Comparison of ENCODE assay signal across 12 cellular contexts in genomic region chr22:25051073-25051472, GRCh38.
A peak's percentile ranks its signal among the peaks of the same experiment; 100 is the strongest.
DNase-seq lines count a peak whose midpoint lies in the region; ATAC-seq and TF ChIP-seq lines count a peak whose summit lies in the region.
"Had no signal": no experiment of that assay in that cellular context is flagged by ENCODE, and none has a peak within 500 bp of the region (broad histone marks: within the 10 kb centered on the region; RNA-seq: fewer than 3 reads in every experiment).

No MANE protein-coding gene starts in this region.

- no peak overlapping the region for H3K4me3 Mint-ChIP-seq in Calu3 (ENCODE audit: low read depth, unreplicated experiment)

- H3K9me3 Mint-ChIP-seq in Calu3 (ENCODE audit: low read depth, unreplicated experiment), result no peaks in the 10 kb centered on the region

- TF ChIP-seq CTCF in Calu3 (IDR thresholded peaks at IDR 0.05; ENCODE audit: unreplicated experiment), result peak; percentile 40
- TF ChIP-seq CTCF in astrocyte of the cerebellum (IDR thresholded peaks at IDR 0.05; ENCODE audit: low read depth, low read length, missing control alignments), result peak; percentile 35
- peak; percentile 55 for TF ChIP-seq CTCF in kidney epithelial cell (IDR thresholded peaks at IDR 0.05; ENCODE audit: insufficient read depth, low read length, poor library complexity, severe bottlenecking)
- no peak for TF ChIP-seq CTCF in ovary (IDR thresholded peaks at IDR 0.05)

- H3K36me3 ChIP-seq in kidney epithelial cell (ENCODE audit: control insufficient read depth, insufficient read depth, low read length) (no peaks in the 10 kb centered on the region), ovary (no peaks in the 10 kb centered on the region)
- H3K36me3 ChIP-seq: neutrophil had no signal

- in situ Hi-C loops in astrocyte of the cerebellum (cut with HindIII; ENCODE audit: low sequenced_read_pairs), result no loop called here

- ATAC-seq in HG03521 (IDR thresholded peaks at IDR 0.05; ENCODE audit: unreplicated experiment), result no peak
- no peak for ATAC-seq in GM19467 (IDR thresholded peaks at IDR 0.05; ENCODE audit: unreplicated experiment)

- no peaks in the 10 kb centered on the region for H3K27me3 ChIP-seq in kidney epithelial cell (ENCODE audit: control insufficient read depth, insufficient read depth, low read length)
- H3K27me3 ChIP-seq in ovary, result no peaks in the 10 kb centered on the region
- H3K27me3 ChIP-seq: neutrophil had no signal

- H3K4me1 ChIP-seq in ovary (ENCODE audit: insufficient read depth), result peaks cover 2% of the 10 kb centered on the region

- H3K27ac Mint-ChIP-seq in Calu3 (ENCODE audit: unreplicated experiment), result no peak overlapping the region

- no peaks in the 10 kb centered on the region for H3K9me3 ChIP-seq in ovary
- H3K9me3 ChIP-seq: neutrophil had no signal

- TF ChIP-seq POLR2A in ovary (IDR thresholded peaks at IDR 0.05), result no peak

- H3K4me1 Mint-ChIP-seq in Calu3 (ENCODE audit: low read depth, unreplicated experiment), result peaks cover 8% of the 10 kb centered on the region

- H3K27ac ChIP-seq in ovary, result no peak overlapping the region
- H3K27ac ChIP-seq: neutrophil had no signal

- intact Hi-C loops in Calu3 (cut with micrococcal nuclease; ENCODE audit: unreplicated experiment) (loop anchor here (10.0 kb wide), 1 partner anchor 56 kb away; no protein-coding TSS in a partner anchor), ovary (cut with DNase I) (loop anchor here in 1 of 4 donors (10.0 kb wide), 1 partner anchor 276 kb away; the partner anchor contains the start of gene PIWIL3)

- BruUV-seq in Calu3 (replicated peaks; lab: Mats Ljungman, UMichigan), result no TSS peak

- H3K4me3 ChIP-seq in astrocyte of the cerebellum (ENCODE audit: low read depth, low read length) (no peak overlapping the region), kidney epithelial cell (ENCODE audit: low read depth, low read length) (no peak overlapping the region), ovary (no peak overlapping the region)

- WGBS in ovary, 3 donors, result 84 to 97% (median 91%) methylated on average over 2 of the region's 2 CpGs

- CTCF ChIA-PET in Calu3 (lab: Charles Lee), result no interaction called here

- TF ChIP-seq EP300 in ovary (IDR thresholded peaks at IDR 0.05), result no peak

- H3K27me3 Mint-ChIP-seq in Calu3 (ENCODE audit: unreplicated experiment), result no peaks in the 10 kb centered on the region

- H3K36me3 Mint-ChIP-seq in Calu3 (ENCODE audit: insufficient read depth, unreplicated experiment), result peaks cover 14% of the 10 kb centered on the region

- DNase-seq in Calu3, result no peak
- peak; percentile 29 for DNase-seq in HT-29 (ENCODE audit: low spot score)
- DNase-seq in astrocyte of the cerebellum (ENCODE audit: low read depth), result no peak
- DNase-seq in kidney epithelial cell (ENCODE audit: low read depth), result no peak
- DNase-seq in stimulated activated CD4-positive, alpha-beta T cell treated with anti-CD3 and anti-CD28 coated beads, Interleukin-2, amount 100 ng/mL, for 48 hours, result no peak
- DNase-seq in ovary, result no peak
- DNase-seq: activated CD4-positive, alpha-beta T cell treated with anti-CD3 and anti-CD28 coated beads, Interleukin-2, amount 50 U/mL, for 4 hours; EL; NCI-H1105 treated with DMSO at 0.1 percent for 48 hours had no signal

Comparison
In these comparisons a context has a peak if more than half of its experiments do, and no peak if none do; other contexts are left out.
1. CTCF ChIP-seq: peak in Calu3 (single experiment), astrocyte of the cerebellum (single experiment) and kidney epithelial cell (single experiment); none in ovary (0 of 3).